Comparison of ENCODE assay signal across 8 cellular contexts in genomic region chr6:149098700-149099276, GRCh38.
"Had no signal": no experiment of that assay in that cellular context is flagged by ENCODE, and none has a peak within 500 bp of the region (broad histone marks: within the 10 kb centered on the region; RNA-seq: fewer than 3 reads in every experiment).

No MANE protein-coding gene starts in this region.

- H3K27ac Mint-ChIP-seq: GM23338, H9, IgD-negative memory B cell had no signal

- FAIRE-seq: H1, H54, HTR-8/SVneo had no signal

- H3K4me3 Mint-ChIP-seq: GM23338, H9, IgD-negative memory B cell had no signal

- H3K4me3 ChIP-seq: GM23338 had no signal

- H3K4me2 ChIP-seq: GM23338 had no signal

- DNase-seq: H9, HCEC 1CT, KG1 had no signal

- H2AFZ ChIP-seq: GM23338 had no signal

- H3K27me3 Mint-ChIP-seq: IgD-negative memory B cell had no signal

- ATAC-seq: GM23338 had no signal
